8 cellular contexts compared by ENCODE assay signal in the genomic region with DNA sequence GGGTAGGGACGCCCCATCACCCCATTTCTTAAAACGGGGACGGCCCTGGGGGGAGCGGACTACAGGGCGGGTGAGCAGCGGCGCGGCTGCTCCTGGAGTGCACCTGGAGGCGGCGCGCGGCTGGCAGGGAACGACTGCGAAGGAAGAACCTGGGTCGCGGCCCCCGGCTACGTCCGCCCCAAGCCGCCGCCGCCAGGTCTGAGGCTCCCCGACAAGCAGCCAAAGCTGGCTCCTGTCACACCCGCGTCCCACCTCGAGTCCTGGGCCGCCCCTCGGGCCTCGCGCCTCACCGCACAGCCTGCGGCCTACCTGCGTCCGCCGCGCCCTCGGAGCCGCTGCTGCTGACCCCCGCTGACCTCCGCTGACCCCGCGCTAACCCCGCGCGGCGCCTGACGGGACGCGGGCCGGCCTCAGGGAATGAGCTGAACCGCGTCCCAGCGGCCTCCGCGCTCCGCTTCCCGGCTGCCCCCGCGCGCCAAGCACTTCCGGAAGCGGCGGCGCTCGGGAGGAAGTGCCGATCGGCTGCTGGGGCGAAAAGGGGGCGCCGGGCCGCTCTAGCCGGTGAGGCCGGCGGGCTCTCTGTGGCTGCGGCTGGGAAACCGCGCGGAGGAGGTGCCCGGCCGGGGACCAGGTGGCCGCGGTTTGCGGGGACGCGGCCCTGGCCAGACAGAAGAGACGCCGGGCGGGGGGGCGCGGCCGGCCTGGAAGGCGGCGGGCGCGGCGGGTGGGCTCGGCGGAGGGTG. TPM values are rescaled to one million over a fixed set of nuclear protein-coding genes. Genes with fewer than 3 reads are reported as not detected.
DNase-seq lines count a peak whose midpoint lies in the region; ATAC-seq, FAIRE-seq and TF ChIP-seq lines count a peak whose summit lies in the region.

A gene with protein sequence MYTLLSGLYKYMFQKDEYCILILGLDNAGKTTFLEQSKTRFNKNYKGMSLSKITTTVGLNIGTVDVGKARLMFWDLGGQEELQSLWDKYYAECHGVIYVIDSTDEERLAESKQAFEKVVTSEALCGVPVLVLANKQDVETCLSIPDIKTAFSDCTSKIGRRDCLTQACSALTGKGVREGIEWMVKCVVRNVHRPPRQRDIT (minus strand): TSS at position 419 of the 743 bp plus-strand sequence. CDS start 885 bp downstream, outside the sequence.
A gene with protein sequence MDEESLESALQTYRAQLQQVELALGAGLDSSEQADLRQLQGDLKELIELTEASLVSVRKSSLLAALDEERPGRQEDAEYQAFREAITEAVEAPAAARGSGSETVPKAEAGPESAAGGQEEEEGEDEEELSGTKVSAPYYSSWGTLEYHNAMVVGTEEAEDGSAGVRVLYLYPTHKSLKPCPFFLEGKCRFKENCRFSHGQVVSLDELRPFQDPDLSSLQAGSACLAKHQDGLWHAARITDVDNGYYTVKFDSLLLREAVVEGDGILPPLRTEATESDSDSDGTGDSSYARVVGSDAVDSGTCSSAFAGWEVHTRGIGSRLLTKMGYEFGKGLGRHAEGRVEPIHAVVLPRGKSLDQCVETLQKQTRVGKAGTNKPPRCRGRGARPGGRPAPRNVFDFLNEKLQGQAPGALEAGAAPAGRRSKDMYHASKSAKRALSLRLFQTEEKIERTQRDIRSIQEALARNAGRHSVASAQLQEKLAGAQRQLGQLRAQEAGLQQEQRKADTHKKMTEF (plus strand): TSS at position 482 of the 743 bp plus-strand sequence. CDS start 542 bp downstream, outside the sequence.

- no peaks in the 10 kb centered on the region for H3K9me2 ChIP-seq in hepatocyte (replicated peaks; ENCODE audit: insufficient read depth)

- ATAC-seq in HG02885 (IDR thresholded peaks at IDR 0.05; ENCODE audit: poor library complexity, unreplicated experiment) (peak; percentile 77), aorta (ENCODE audit: low FRiP score) (peak; percentile 95)

- 2% methylated on average over 64 of the region's 98 CpGs for WGBS in hepatocyte (ENCODE audit: low lambda C conversion rate, missing lambda C conversion rate)
- WGBS in aorta, 2 donors = 0% methylated on average over 44 to 98 of the region's 98 CpGs

- H3K27ac Mint-ChIP-seq in astrocyte (ENCODE audit: unreplicated experiment) = peak within 1 kb of the TSS; percentile 77

- H3K4me2 ChIP-seq in astrocyte (ENCODE audit: low read length) (peak within 1 kb of the TSS; percentile 89), hepatocyte (peak within 1 kb of the TSS; percentile 98)

- H3K4me3 ChIP-seq in astrocyte (ENCODE audit: insufficient read depth, low read depth, low read length) (peak within 1 kb of the TSS; percentile 77), hepatocyte (peak within 1 kb of the TSS; percentile 72), aorta (ENCODE audit: low read length in 2 of 2) (peak within 1 kb of the TSS; percentile 93 to 96)

- peaks cover 18% of the 10 kb centered on the region for H3K36me3 Mint-ChIP-seq in astrocyte (ENCODE audit: low read depth, unreplicated experiment)

- H3K9me3 Mint-ChIP-seq in astrocyte (ENCODE audit: unreplicated experiment) = peaks cover 6% of the 10 kb centered on the region

- H3K27me3 Mint-ChIP-seq in astrocyte (ENCODE audit: low read depth, unreplicated experiment) = no peaks in the 10 kb centered on the region

- H3K27me3 ChIP-seq in astrocyte (ENCODE audit: insufficient read depth, low read length) = no peaks in the 10 kb centered on the region
- H3K27me3 ChIP-seq in hepatocyte = no peaks in the 10 kb centered on the region
- no peaks in the 10 kb centered on the region for H3K27me3 ChIP-seq in aorta (ENCODE audit: control insufficient read depth in 1 of 2, insufficient read depth in 2 of 2, low read length in 1 of 2)

- H3K36me3 ChIP-seq in astrocyte (ENCODE audit: insufficient read depth, low read length) (peaks cover 25% of the 10 kb centered on the region), hepatocyte (replicated peaks; ENCODE audit: insufficient read depth, low read depth) (no peaks in the 10 kb centered on the region), aorta (ENCODE audit: control insufficient read depth in 1 of 2, insufficient read depth in 2 of 2, low read length in 1 of 2) (peaks cover 0 to 1% of the 10 kb centered on the region in 2 donors)

- peaks cover 56% of the 10 kb centered on the region for H4K20me1 ChIP-seq in astrocyte (ENCODE audit: insufficient read depth, low read length)
- peaks cover 3% of the 10 kb centered on the region for H4K20me1 ChIP-seq in hepatocyte (ENCODE audit: insufficient read depth, poor library complexity, severe bottlenecking)

- H3K4me1 ChIP-seq in astrocyte (ENCODE audit: insufficient read depth, low read length) (peaks cover 17% of the 10 kb centered on the region), hepatocyte (ENCODE audit: insufficient read depth) (peaks cover 13% of the 10 kb centered on the region), aorta (ENCODE audit: control insufficient read depth in 1 of 2, insufficient read depth in 2 of 2, low read length in 2 of 2) (no peaks in the 10 kb centered on the region)

- peaks cover 86% of the 10 kb centered on the region for H3K79me2 ChIP-seq in astrocyte (ENCODE audit: insufficient read depth, low read length)
- peaks cover 67% of the 10 kb centered on the region for H3K79me2 ChIP-seq in hepatocyte

- peak within 1 kb of the TSS; percentile 79 for H3K9ac ChIP-seq in astrocyte (ENCODE audit: low read length)

- H3K27ac ChIP-seq in astrocyte (ENCODE audit: low read depth, low read length) (peak within 1 kb of the TSS; percentile 63), hepatocyte (peak within 1 kb of the TSS; percentile 91), aorta (ENCODE audit: low read depth in 1 of 2, low read length in 2 of 2) (peak within 1 kb of the TSS; percentile 6 to 84)

- intact Hi-C loops in aorta (cut with DNase I) = loop anchor here in 1 of 2 donors (1.0 kb wide), 1 partner anchor 49 kb away; a partner anchor contains a TSS

- peak within 1 kb of the TSS; percentile 91 for H3K4me3 Mint-ChIP-seq in astrocyte (ENCODE audit: unreplicated experiment)

- TF ChIP-seq POLR2A in GM15510 (IDR thresholded peaks at IDR 0.05; ENCODE audit: borderline replicate concordance, extremely low read depth, insufficient read length) = peak; percentile 74

- FAIRE-seq in astrocyte (lab: Jason Lieb, UNC) = no peak

- H2AFZ ChIP-seq in astrocyte (ENCODE audit: low read depth, low read length) = peak within 1 kb of the TSS; percentile 81
- H2AFZ ChIP-seq in hepatocyte = peak within 1 kb of the TSS; percentile 77

- TF ChIP-seq CTCF in astrocyte (IDR thresholded peaks at IDR 0.05; ENCODE audit: insufficient read depth, low read depth, low read length) (no peak), hepatocyte (IDR thresholded peaks at IDR 0.05; ENCODE audit: poor library complexity) (no peak)

- DNase-seq in NCI-H2029 treated with DMSO at 0.1 percent for 48 hours (lab: John Stamatoyannopoulos, UW) = peak; percentile 39
- DNase-seq in T-helper 9 cell = peak; percentile 80
- peak; percentile 55 for DNase-seq in astrocyte (ENCODE audit: low read depth)
- peak; percentile 95 for DNase-seq in hepatocyte (ENCODE audit: low spot score)
- peak; percentile 32 for DNase-seq in renal cortical epithelial cell (ENCODE audit: low read depth)
- peak; percentile 94 to 97 for DNase-seq in aorta

- no peaks in the 10 kb centered on the region for H3K9me3 ChIP-seq in astrocyte (ENCODE audit: insufficient read depth, low read depth, low read length)
- no peaks in the 10 kb centered on the region for H3K9me3 ChIP-seq in hepatocyte (ENCODE audit: low read depth)
- H3K9me3 ChIP-seq in aorta (ENCODE audit: control insufficient read depth, low read length) = no peaks in the 10 kb centered on the region

- peaks cover 12% of the 10 kb centered on the region for H3K4me1 Mint-ChIP-seq in astrocyte (ENCODE audit: low read depth, unreplicated experiment)

RNA-seq across cellular contexts. Expression of the first gene that starts in this region (rescaled TPM):
- total RNA-seq in astrocyte (30.0 and 32.5 TPM in 2 replicates), hepatocyte (24.0 and 31.5 TPM in 2 replicates), renal cortical epithelial cell (30.0 and 59.2 TPM in 2 replicates), aorta (10 to 100 TPM; 46.3 to 51.7 TPM)
- polyA plus RNA-seq in hepatocyte (38.0 and 50.0 TPM in 2 replicates), aorta (10 to 100 TPM; 28.9 to 76.2 TPM)

RNA-seq across cellular contexts. Expression of the second gene that starts in this region (rescaled TPM):
- total RNA-seq in astrocyte = 24.8 and 25.5 TPM in 2 replicates
- total RNA-seq in hepatocyte = 18.6 and 21.5 TPM in 2 replicates
- 41.7 and 48.7 TPM in 2 replicates for polyA plus RNA-seq in hepatocyte
- 25.7 and 30.6 TPM in 2 replicates for total RNA-seq in renal cortical epithelial cell
- total RNA-seq in aorta = 10 to 100 TPM; 20.8 to 28.6 TPM
- polyA plus RNA-seq in aorta = 10 to 100 TPM; 22.5 to 49.5 TPM

Comparison
In these comparisons a context has a peak if more than half of its experiments do, and no peak if none do; other contexts are left out.
1. Peak in every context shown above with its lines: DNase-seq, ATAC-seq, H3K4me3 ChIP-seq and H3K27ac ChIP-seq.
2. DNase-seq: peak in every context shown above with its lines; median percentile 96 in aorta; 95 in hepatocyte; 80 in T-helper 9 cell; 55 in astrocyte; 39 in NCI-H2029 treated with DMSO at 0.1 percent for 48 hours; 32 in renal cortical epithelial cell.